ENCODE assay signal across 15 cellular contexts in the genomic region with DNA sequence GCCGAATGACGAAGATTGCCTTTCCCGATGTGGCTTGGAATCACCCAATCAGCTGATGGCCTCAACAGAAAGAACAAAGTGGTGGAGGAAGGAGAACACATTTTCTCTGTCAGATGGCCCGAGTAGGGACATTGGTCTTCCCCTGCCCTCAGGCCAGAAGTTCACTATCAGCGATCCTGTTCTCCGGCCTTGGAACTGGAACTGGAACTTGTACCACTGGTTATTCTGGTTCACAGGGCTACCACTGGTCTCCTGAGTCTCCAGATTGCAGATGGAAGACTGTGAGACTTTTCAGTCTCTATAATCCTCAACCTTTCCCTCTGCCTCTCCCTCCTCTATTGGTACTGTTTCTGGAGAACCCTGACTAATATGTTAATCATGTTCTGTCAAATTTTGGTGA.
DNase-seq lines count a peak whose midpoint lies in the region; ATAC-seq and TF ChIP-seq lines count a peak whose summit lies in the region.
"Had no signal": no experiment of that assay in that cellular context is flagged by ENCODE, and none has a peak within 500 bp of the region (broad histone marks: within the 10 kb centered on the region; RNA-seq: fewer than 3 reads in every experiment).

No MANE protein-coding gene starts in this region.

- no peak overlapping the region for H2BK5ac ChIP-seq in trophoblast cell (ENCODE audit: low read depth, low read length, poor library complexity)

- H2BK120ac ChIP-seq in trophoblast cell (ENCODE audit: insufficient read depth, low read length, poor library complexity) = no peak overlapping the region

- POLR2A ChIA-PET in PC-3 (lab: Charles Lee; ENCODE audit: unreplicated experiment) = no interaction called here

- H3K36me3 ChIP-seq in PC-3 (ENCODE audit: low read depth, low read length) = no peaks in the 10 kb centered on the region
- H3K36me3 ChIP-seq in trophoblast cell (ENCODE audit: control insufficient read depth in 1 of 2, insufficient read depth in 2 of 2, low read length in 2 of 2) = no peaks in the 10 kb centered on the region
- H3K36me3 ChIP-seq: BLaER1 treated with 17β-estradiol and CSF1 and Interleukin-3, amounts not matched to agents 10 nM and 100 nM had no signal

- H4K20me1 ChIP-seq in PC-3 (ENCODE audit: low read length) = no peaks in the 10 kb centered on the region
- H4K20me1 ChIP-seq: BLaER1 treated with 17β-estradiol and CSF1 and Interleukin-3, amounts not matched to agents 10 nM and 100 nM had no signal

- peaks cover 15% of the 10 kb centered on the region; the same call in 1 of the 2 replicates for H3K4me1 ChIP-seq in PC-3 (ENCODE audit: insufficient read depth, low read length)
- no peaks in the 10 kb centered on the region for H3K4me1 ChIP-seq in trophoblast cell (ENCODE audit: control insufficient read depth in 1 of 2, insufficient read depth in 2 of 2, low read length in 2 of 2)

- H3K18ac ChIP-seq in trophoblast cell (ENCODE audit: low read length) = no peak overlapping the region

- intact Hi-C loops in Calu3 (cut with micrococcal nuclease; ENCODE audit: unreplicated experiment) = no loop called here
- intact Hi-C loops in PC-3 (cut with micrococcal nuclease) = no loop called here

- TF ChIP-seq CTCF in Calu3 (IDR thresholded peaks at IDR 0.05; ENCODE audit: unreplicated experiment) (no peak), PC-3 (conservative IDR thresholded peaks at IDR 0.05; ENCODE audit: low read depth, low read length) (no peak)

- no peak overlapping the region for H3K27ac ChIP-seq in PC-3 (ENCODE audit: low read length)
- no peak overlapping the region for H3K27ac ChIP-seq in trophoblast cell (ENCODE audit: low read depth, low read length)
- H3K27ac ChIP-seq: BLaER1 treated with 17β-estradiol and CSF1 and Interleukin-3, amounts not matched to agents 10 nM and 100 nM had no signal

- H3K9me3 ChIP-seq in PC-3 (ENCODE audit: low read length) = no peaks in the 10 kb centered on the region
- peaks cover 30% of the 10 kb centered on the region for H3K9me3 ChIP-seq in trophoblast cell (ENCODE audit: insufficient read depth, low read depth, low read length)
- H3K9me3 ChIP-seq: BLaER1 treated with 17β-estradiol and CSF1 and Interleukin-3, amounts not matched to agents 10 nM and 100 nM had no signal

- H3K4me1 Mint-ChIP-seq in Calu3 (ENCODE audit: low read depth, unreplicated experiment) = peaks cover 6% of the 10 kb centered on the region

- H3K4ac ChIP-seq in trophoblast cell (ENCODE audit: low read depth, low read length) = no peak overlapping the region

- H2BK12ac ChIP-seq in trophoblast cell (ENCODE audit: low read length) = no peak overlapping the region

- H2AK5ac ChIP-seq in trophoblast cell (ENCODE audit: low read length) = no peak overlapping the region

- H3K4me3 Mint-ChIP-seq in Calu3 (ENCODE audit: low read depth, unreplicated experiment) = no peak overlapping the region
- H3K4me3 Mint-ChIP-seq: CD4-positive, alpha-beta T cell; GM23338; IgD-negative memory B cell had no signal

- BruUV-seq in Calu3 (replicated peaks; lab: Mats Ljungman, UMichigan) = no TSS peak
- BruUV-seq in PC-3 (replicated peaks; lab: Mats Ljungman, UMichigan) = no TSS peak

- H3K23ac ChIP-seq in trophoblast cell (ENCODE audit: low read length) = no peak overlapping the region

- no peaks in the 10 kb centered on the region for H3K27me3 ChIP-seq in PC-3 (ENCODE audit: low read length)
- no peaks in the 10 kb centered on the region for H3K27me3 ChIP-seq in trophoblast cell (ENCODE audit: insufficient read depth, low read length)
- H3K27me3 ChIP-seq: BLaER1 treated with 17β-estradiol and CSF1 and Interleukin-3, amounts not matched to agents 10 nM and 100 nM had no signal

- H3K9ac ChIP-seq in PC-3 (ENCODE audit: low read length) = no peak overlapping the region
- no peak overlapping the region for H3K9ac ChIP-seq in trophoblast cell (ENCODE audit: low read length)
- H3K9ac ChIP-seq: BLaER1 treated with 17β-estradiol and CSF1 and Interleukin-3, amounts not matched to agents 10 nM and 100 nM had no signal

- no peak overlapping the region for H4K91ac ChIP-seq in trophoblast cell (ENCODE audit: low read depth, low read length)

- no peak overlapping the region for H4K12ac ChIP-seq in trophoblast cell (ENCODE audit: low read depth, low read length)

- no peak; the same call in 1 of the 2 replicates for ATAC-seq in PC-3
- no peak for ATAC-seq in GM18502 (IDR thresholded peaks at IDR 0.05; ENCODE audit: poor library complexity, unreplicated experiment)
- ATAC-seq in HG03457 (IDR thresholded peaks at IDR 0.05; ENCODE audit: unreplicated experiment) = no peak
- ATAC-seq: GM23338 had no signal

- H3K27me3 Mint-ChIP-seq in Calu3 (ENCODE audit: unreplicated experiment) = no peaks in the 10 kb centered on the region
- H3K27me3 Mint-ChIP-seq: CD4-positive, alpha-beta T cell; IgD-negative memory B cell had no signal

- H3K27ac Mint-ChIP-seq in Calu3 (ENCODE audit: unreplicated experiment) = no peak overlapping the region
- H3K27ac Mint-ChIP-seq: CD4-positive, alpha-beta T cell; GM23338; IgD-negative memory B cell had no signal

- no peak overlapping the region for H3K14ac ChIP-seq in trophoblast cell (ENCODE audit: low read length)

- no peak overlapping the region for H4K8ac ChIP-seq in trophoblast cell (ENCODE audit: low read depth, low read length)

- CTCF ChIA-PET in Calu3 (lab: Charles Lee) (interaction anchor here (0.6 kb wide), 1 partner anchor 509 kb away, joined by 3 read pairs; no protein-coding TSS in a partner anchor), PC-3 (lab: Charles Lee) (no interaction called here)

- H3K4me2 ChIP-seq in PC-3 (ENCODE audit: low read length) = no peak overlapping the region
- no peak overlapping the region for H3K4me2 ChIP-seq in trophoblast cell (ENCODE audit: low read length)
- H3K4me2 ChIP-seq: BLaER1 treated with 17β-estradiol and CSF1 and Interleukin-3, amounts not matched to agents 10 nM and 100 nM; GM23338 had no signal

- DNase-seq in SIG-M5 treated with dmso at 0.1 percent for 504 hours (lab: John Stamatoyannopoulos, UW; ENCODE audit: unreplicated experiment) = peak; percentile 25
- DNase-seq in SIG-M5 (lab: John Stamatoyannopoulos, UW) = no peak
- peak; percentile 11 for DNase-seq in Calu3
- peak; percentile 73 for DNase-seq in PC-3
- peak; percentile 93 to 99 for DNase-seq in trophoblast cell
- no peak for DNase-seq in SK-N-DZ (ENCODE audit: low spot score)
- DNase-seq: ACHN; CD4-positive, alpha-beta T cell; DMS153; H7 had no signal

- H3K36me3 Mint-ChIP-seq in Calu3 (ENCODE audit: insufficient read depth, unreplicated experiment) = no peaks in the 10 kb centered on the region
- H3K36me3 Mint-ChIP-seq: IgD-negative memory B cell had no signal

- WGBS in trophoblast cell (ENCODE audit: extremely low coverage, insufficient coverage, insufficient read length) = no CpG with 5 or more reads among the region's 6 CpGs

- no peak overlapping the region for H2AFZ ChIP-seq in PC-3 (ENCODE audit: low read length)
- no peak overlapping the region for H2AFZ ChIP-seq in trophoblast cell (ENCODE audit: insufficient read depth, low read length, poor library complexity)
- H2AFZ ChIP-seq: GM23338 had no signal

- no peaks in the 10 kb centered on the region for H3F3A ChIP-seq in PC-3 (ENCODE audit: low read length, unreplicated experiment)

- no peak overlapping the region for H3K4me3 ChIP-seq in PC-3 (ENCODE audit: low read length)
- H3K4me3 ChIP-seq in trophoblast cell (ENCODE audit: low read depth, low read length) = no peak overlapping the region
- H3K4me3 ChIP-seq: BLaER1 treated with 17β-estradiol and CSF1 and Interleukin-3, amounts not matched to agents 10 nM and 100 nM; GM23338 had no signal

- H3K9me3 Mint-ChIP-seq in Calu3 (ENCODE audit: low read depth, unreplicated experiment) = peaks cover 9% of the 10 kb centered on the region
- H3K9me3 Mint-ChIP-seq: CD4-positive, alpha-beta T cell had no signal

- no peaks in the 10 kb centered on the region for H3K9me2 ChIP-seq in PC-3 (replicated peaks; ENCODE audit: low read length)

- no peaks in the 10 kb centered on the region for H3K79me2 ChIP-seq in PC-3 (ENCODE audit: low read length)
- no peaks in the 10 kb centered on the region for H3K79me2 ChIP-seq in trophoblast cell (ENCODE audit: control insufficient read depth, insufficient read depth, low read length, poor library complexity)

- H3K79me1 ChIP-seq in trophoblast cell (ENCODE audit: low read length) = no peaks in the 10 kb centered on the region

Comparison
In these comparisons a context has a peak if more than half of its experiments do, and no peak if none do; other contexts are left out.
1. DNase-seq: peak in SIG-M5 treated with dmso at 0.1 percent for 504 hours (single experiment), Calu3 (single experiment), PC-3 (single experiment) and trophoblast cell (2 of 2); none in SIG-M5 (single experiment) and SK-N-DZ (single experiment).